20 cellular contexts compared by ENCODE assay signal in genomic region chr10:114363745-114364460, GRCh38.
"Had no signal": no experiment of that assay in that cellular context is flagged by ENCODE, and none has a peak within 500 bp of the region (broad histone marks: within the 10 kb centered on the region; RNA-seq: fewer than 3 reads in every experiment).

No MANE protein-coding gene starts in this region.

- H3K27me3 Mint-ChIP-seq: activated naive CD8-positive, alpha-beta T cell treated with anti-CD3 and anti-CD28 coated beads, Interleukin-2, amount 50 U/mL, for 24 hours; dendritic cell treated with granulocyte-macrophage colony-stimulating factor and Interleukin-4, amounts not matched to agents 40 ng/mL and 50 ng/mL, for 4 days had no signal

- H3K27ac ChIP-seq: gastrocnemius medialis, right atrium auricular region, suprapubic skin had no signal

- FAIRE-seq: bronchial epithelial cell, small intestine had no signal

- H3K4me3 ChIP-seq: gastrocnemius medialis, right atrium auricular region, suprapubic skin had no signal

- H3K4me3 Mint-ChIP-seq: activated naive CD4-positive, alpha-beta T cell treated with anti-CD3 and anti-CD28 coated beads for 36 hours; activated naive CD8-positive, alpha-beta T cell treated with anti-CD3 and anti-CD28 coated beads, Interleukin-2, amount 50 U/mL, for 24 hours; activated T-helper 17 cell treated with anti-CD3 and anti-CD28 coated beads, Interleukin-2, amount 50 U/mL, for 72 hours; dendritic cell treated with granulocyte-macrophage colony-stimulating factor and Interleukin-4, amounts not matched to agents 40 ng/mL and 50 ng/mL, for 4 days; naive B cell had no signal

- H3K36me3 Mint-ChIP-seq: naive B cell had no signal

- H3K9me3 Mint-ChIP-seq: activated naive CD4-positive, alpha-beta T cell treated with anti-CD3 and anti-CD28 coated beads for 36 hours; activated naive CD8-positive, alpha-beta T cell treated with anti-CD3 and anti-CD28 coated beads, Interleukin-2, amount 50 U/mL, for 24 hours; activated T-helper 17 cell treated with anti-CD3 and anti-CD28 coated beads, Interleukin-2, amount 50 U/mL, for 72 hours; dendritic cell treated with granulocyte-macrophage colony-stimulating factor and Interleukin-4, amounts not matched to agents 40 ng/mL and 50 ng/mL, for 4 days had no signal

- H3K27ac Mint-ChIP-seq: activated naive CD4-positive, alpha-beta T cell treated with anti-CD3 and anti-CD28 coated beads for 36 hours; activated naive CD8-positive, alpha-beta T cell treated with anti-CD3 and anti-CD28 coated beads, Interleukin-2, amount 50 U/mL, for 24 hours; activated T-helper 17 cell treated with anti-CD3 and anti-CD28 coated beads, Interleukin-2, amount 50 U/mL, for 72 hours; dendritic cell treated with granulocyte-macrophage colony-stimulating factor and Interleukin-4, amounts not matched to agents 40 ng/mL and 50 ng/mL, for 4 days; naive B cell had no signal

- H3K27me3 ChIP-seq: right atrium auricular region, suprapubic skin had no signal

- H3K9me3 ChIP-seq: gastrocnemius medialis, right atrium auricular region, suprapubic skin had no signal

- ATAC-seq: activated naive CD8-positive, alpha-beta T cell treated with anti-CD3 and anti-CD28 coated beads, Interleukin-2, amount 50 U/mL, for 24 hours; activated T-helper 17 cell treated with anti-CD3 and anti-CD28 coated beads, Interleukin-2, amount 50 U/mL, for 72 hours; gastrocnemius medialis; left lobe of liver; stimulated activated naive CD8-positive, alpha-beta T cell treated with anti-CD3 and anti-CD28 coated beads, Interleukin-15, Interleukin-2, amounts not matched to agents 100 U/mL and 50 U/mL, for 24 hours had no signal

- DNase-seq: activated CD4-positive, alpha-beta T cell treated with anti-CD3 and anti-CD28 coated beads for 1 hour; activated CD4-positive, alpha-beta T cell treated with anti-CD3 and anti-CD28 coated beads, Interleukin-2, amount 50 U/mL, for 4 hours; activated naive CD4-positive, alpha-beta T cell treated with anti-CD3 and anti-CD28 coated beads for 36 hours; activated naive CD8-positive, alpha-beta T cell treated with anti-CD3 and anti-CD28 coated beads, Interleukin-2, amount 50 U/mL, for 24 hours; aorta; effector memory CD4-positive, alpha-beta T cell; gastrocnemius medialis; naive B cell; small intestine; stimulated activated CD4-positive, alpha-beta T cell treated with anti-CD3 and anti-CD28 coated beads, Interleukin-4, amount 100 ng/mL, for 4 hours; stimulated activated CD8-positive, alpha-beta memory T cell treated with anti-CD3 and anti-CD28 coated beads, Interleukin-4, amount 100 ng/mL, for 48 hours; stimulated activated naive CD8-positive, alpha-beta T cell treated with anti-CD3 and anti-CD28 coated beads, Interleukin-15, Interleukin-2, amounts not matched to agents 100 U/mL and 50 U/mL, for 24 hours; T-helper 1 cell; T1000 had no signal

- H3K4me1 ChIP-seq: gastrocnemius medialis had no signal

- H3K36me3 ChIP-seq: gastrocnemius medialis, right atrium auricular region, suprapubic skin had no signal

- H3K4me1 Mint-ChIP-seq: activated naive CD8-positive, alpha-beta T cell treated with anti-CD3 and anti-CD28 coated beads, Interleukin-2, amount 50 U/mL, for 24 hours; activated T-helper 17 cell treated with anti-CD3 and anti-CD28 coated beads, Interleukin-2, amount 50 U/mL, for 72 hours had no signal
